Comparison of ENCODE assay signal across 11 cellular contexts in the genomic region with DNA sequence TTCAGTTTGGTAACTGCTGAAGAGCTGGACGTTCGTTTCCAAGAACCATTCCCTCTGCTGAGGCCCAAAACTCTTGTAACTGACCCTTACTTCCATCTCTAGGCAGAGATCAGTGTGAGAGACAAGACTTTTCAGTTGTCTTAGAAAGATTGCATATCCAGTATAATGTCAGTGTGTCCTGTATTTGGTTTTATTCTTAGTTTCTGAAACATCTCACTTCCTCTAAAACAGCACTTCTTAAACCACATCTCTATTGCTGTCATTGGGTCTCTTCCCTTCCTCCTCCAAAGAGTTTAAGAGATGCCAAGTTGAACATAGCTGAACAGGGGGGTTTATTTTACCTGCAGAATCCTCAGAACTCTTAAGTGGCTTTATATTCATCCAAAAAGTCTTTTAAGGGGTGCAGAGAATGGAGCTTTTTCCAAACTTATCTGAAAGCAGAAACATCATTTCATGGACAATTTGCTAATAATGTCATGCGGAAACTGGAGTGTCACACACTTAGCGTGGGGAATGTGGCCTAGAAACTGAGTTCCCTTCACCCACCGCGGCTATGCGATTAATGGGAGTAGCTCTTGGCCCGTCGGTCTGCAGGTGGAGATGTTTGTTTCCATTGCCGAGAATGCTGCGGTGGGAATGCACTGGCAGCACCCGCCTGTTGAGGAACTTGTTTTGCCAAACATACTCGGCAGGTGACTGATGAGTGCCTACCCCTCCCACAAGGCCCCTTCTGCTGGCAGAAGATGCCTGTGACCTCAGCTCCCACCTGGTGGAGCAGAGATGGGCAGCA.
A peak's percentile ranks its signal among the peaks of the same experiment; 100 is the strongest.
DNase-seq lines count a peak whose midpoint lies in the region; ATAC-seq and TF ChIP-seq lines count a peak whose summit lies in the region.
"Had no signal": no experiment of that assay in that cellular context is flagged by ENCODE, and none has a peak within 500 bp of the region (broad histone marks: within the 10 kb centered on the region; RNA-seq: fewer than 3 reads in every experiment).

No MANE protein-coding gene starts in this region.

- no peak overlapping the region for H3K4ac ChIP-seq in mesendoderm (ENCODE audit: low read depth, low read length)

- no peak overlapping the region for H3K56ac ChIP-seq in mesendoderm (ENCODE audit: low read length)

- H3K9me3 ChIP-seq in BLaER1 treated with 17β-estradiol and CSF1 and Interleukin-3, amounts not matched to agents 10 nM and 100 nM (replicated peaks in 1 of 11) = peaks cover 0 to 18% (median 13%) of the 10 kb centered on the region in 11 experiments; a peak in 15 of 22 replicates
- 0 out of 2 replicates have a peak, but pooled peaks cover 4% of the 10 kb centered on the region for H3K9me3 ChIP-seq in OCI-LY3 (ENCODE audit: insufficient read depth, low read length)

- no peak for TF ChIP-seq CTCF in OCI-LY3 (IDR thresholded peaks at IDR 0.05; ENCODE audit: low read depth, low read length)

- H3K9ac ChIP-seq in BLaER1 treated with 17β-estradiol and CSF1 and Interleukin-3, amounts not matched to agents 10 nM and 100 nM = peak overlapping the region in 5 of 11 experiments; percentile 2 to 49 (median 26); a peak in 6 of 22 replicates
- H3K9ac ChIP-seq in OCI-LY3 (ENCODE audit: low read length) (no peak overlapping the region), mesendoderm (ENCODE audit: low read length) (no peak overlapping the region)

- H4K20me1 ChIP-seq in BLaER1 treated with 17β-estradiol and CSF1 and Interleukin-3, amounts not matched to agents 10 nM and 100 nM = peaks cover 0 to 41% (median 8%) of the 10 kb centered on the region in 11 experiments; a peak in 11 of 22 replicates
- peaks cover 17% of the 10 kb centered on the region; the same call in 1 of the 2 replicates for H4K20me1 ChIP-seq in OCI-LY3 (ENCODE audit: insufficient read depth, low read length)

- H3K36me3 ChIP-seq in BLaER1 treated with 17β-estradiol and CSF1 and Interleukin-3, amounts not matched to agents 10 nM and 100 nM = peaks cover 0 to 8% (median 0%) of the 10 kb centered on the region in 11 experiments; a peak in 2 of 22 replicates
- no peaks in the 10 kb centered on the region for H3K36me3 ChIP-seq in OCI-LY3 (replicated peaks; ENCODE audit: low read depth, low read length)
- no peaks in the 10 kb centered on the region for H3K36me3 ChIP-seq in mesendoderm (ENCODE audit: control insufficient read depth, insufficient read depth, low read length)

- H4K5ac ChIP-seq in mesendoderm (ENCODE audit: low read length) = no peak overlapping the region

- H2BK15ac ChIP-seq in mesendoderm (replicated peaks; ENCODE audit: low read depth) = no peak overlapping the region

- peak overlapping the region; percentile 65 to 97 (median 92) for H3K4me2 ChIP-seq in BLaER1 treated with 17β-estradiol and CSF1 and Interleukin-3, amounts not matched to agents 10 nM and 100 nM
- peak overlapping the region; percentile 53 for H3K4me2 ChIP-seq in OCI-LY3 (ENCODE audit: low read length)
- H3K4me2 ChIP-seq in mesendoderm (ENCODE audit: low read length) = no peak overlapping the region
- H3K4me2 ChIP-seq: GM23338 had no signal

- H3K79me1 ChIP-seq in mesendoderm (ENCODE audit: low read length) = no peaks in the 10 kb centered on the region

- H2AFZ ChIP-seq in OCI-LY3 (ENCODE audit: low read depth, low read length) = no peak overlapping the region
- H2AFZ ChIP-seq: GM23338 had no signal

- H3K4me3 ChIP-seq in BLaER1 treated with 17β-estradiol and CSF1 and Interleukin-3, amounts not matched to agents 10 nM and 100 nM = peak overlapping the region in 1 of 10 experiments; percentile 6; a peak in 4 of 20 replicates
- H3K4me3 ChIP-seq in OCI-LY3 (ENCODE audit: low read length) (0 out of 2 replicates have a peak overlapping the region, but pooled peaks have one; percentile 3), mesendoderm (ENCODE audit: low read length) (no peak overlapping the region)
- H3K4me3 ChIP-seq: GM23338, lung had no signal

- peak; percentile 47 for ATAC-seq in GM19324 (IDR thresholded peaks at IDR 0.05; ENCODE audit: low FRiP score, unreplicated experiment)
- ATAC-seq in HG02973 (IDR thresholded peaks at IDR 0.05; ENCODE audit: unreplicated experiment) = peak; percentile 76
- ATAC-seq: GM23338 had no signal

- no peak overlapping the region for H2AK5ac ChIP-seq in mesendoderm (ENCODE audit: low read length)

- no peak overlapping the region for H2BK120ac ChIP-seq in mesendoderm (ENCODE audit: low read depth, low read length)

- H2BK5ac ChIP-seq in mesendoderm (ENCODE audit: low read length) = no peak overlapping the region

- H3K79me2 ChIP-seq in OCI-LY3 (ENCODE audit: low read length) = no peaks in the 10 kb centered on the region
- H3K79me2 ChIP-seq in mesendoderm (ENCODE audit: control insufficient read depth, insufficient read depth, low read length) = no peaks in the 10 kb centered on the region

- H3K18ac ChIP-seq in mesendoderm (ENCODE audit: low read length) = no peak overlapping the region

- H3K23ac ChIP-seq in mesendoderm (ENCODE audit: low read length) = no peak overlapping the region

- H4K8ac ChIP-seq in mesendoderm (ENCODE audit: low read depth, low read length) = no peak overlapping the region

- no CpG with 5 or more reads among the region's 13 CpGs for WGBS in mesendoderm (ENCODE audit: extremely low coverage, insufficient coverage, low lambda C conversion rate)

- peaks cover 54 to 78% (median 72%) of the 10 kb centered on the region in 10 experiments for H3K4me1 ChIP-seq in BLaER1 treated with 17β-estradiol and CSF1 and Interleukin-3, amounts not matched to agents 10 nM and 100 nM
- H3K4me1 ChIP-seq in OCI-LY3 (ENCODE audit: low read length) = peaks cover 17% of the 10 kb centered on the region
- H3K4me1 ChIP-seq in mesendoderm (ENCODE audit: control insufficient read depth, low read depth, low read length) = no peaks in the 10 kb centered on the region

- H3K27me3 ChIP-seq in BLaER1 treated with 17β-estradiol and CSF1 and Interleukin-3, amounts not matched to agents 10 nM and 100 nM = peaks cover 0 to 56% (median 0%) of the 10 kb centered on the region in 11 experiments; a peak in 6 of 22 replicates
- H3K27me3 ChIP-seq in OCI-LY3 (ENCODE audit: low read depth, low read length) (peaks cover 40% of the 10 kb centered on the region), mesendoderm (ENCODE audit: insufficient read depth, low read length, poor library complexity) (no peaks in the 10 kb centered on the region)

- peak overlapping the region in 8 of 11 experiments; percentile 2 to 48 (median 40); a peak in 12 of 22 replicates for H3K27ac ChIP-seq in BLaER1 treated with 17β-estradiol and CSF1 and Interleukin-3, amounts not matched to agents 10 nM and 100 nM
- H3K27ac ChIP-seq in OCI-LY3 (ENCODE audit: low read length) = no peak overlapping the region
- no peak overlapping the region for H3K27ac ChIP-seq in mesendoderm (ENCODE audit: low read depth, low read length)

- DNase-seq in activated naive CD4-positive, alpha-beta T cell treated with Interleukin-2 at 50 U/mL for 16 hours = no peak
- DNase-seq in mesendoderm = no peak
- DNase-seq in NCI-H748 (lab: John Stamatoyannopoulos, UW; ENCODE audit: unreplicated experiment) = no peak
- DNase-seq in NCI-H1105 treated with DMSO at 0.1 percent for 48 hours (lab: John Stamatoyannopoulos, UW) = no peak
- DNase-seq: NCI-H187 treated with DMSO at 0.1 percent for 48 hours had no signal

Comparison
In these comparisons a context has a peak if more than half of its experiments do, and no peak if none do; other contexts are left out.
1. H3K27ac ChIP-seq: peak in BLaER1 treated with 17β-estradiol and CSF1 and Interleukin-3, amounts not matched to agents 10 nM and 100 nM (8 of 11); none in OCI-LY3 (single experiment) and mesendoderm (single experiment).